In genomic region chr6:156685823-156686428, GRCh38 we compare ENCODE assay signal across 7 cellular contexts.
DNase-seq lines count a peak whose midpoint lies in the region; ATAC-seq and TF ChIP-seq lines count a peak whose summit lies in the region.

No MANE protein-coding gene starts in this region.

- intact Hi-C loops in left colon (cut with DNase I, micrococcal nuclease) = loop anchor here (5.0 to 10.0 kb wide), 4 partner anchors 89 to 339 kb away; partner anchors contain the start of gene ARID1B (in 2 of the 2)

- H3K27me3 ChIP-seq in HAP-1 (ENCODE audit: low read depth) = peaks cover 4% of the 10 kb centered on the region
- no peaks in the 10 kb centered on the region for H3K27me3 ChIP-seq in skeletal muscle tissue (ENCODE audit: control insufficient read depth in 3 of 3, insufficient read depth in 3 of 3, low read length in 3 of 3)

- peak overlapping the region; percentile 99 for H3K9ac ChIP-seq in SK-N-MC (ENCODE audit: insufficient read length)
- peak overlapping the region; percentile 88 to 94 (median 89) for H3K9ac ChIP-seq in skeletal muscle tissue (ENCODE audit: low read depth in 1 of 3, low read length in 3 of 3)

- no peaks in the 10 kb centered on the region for H3K36me3 ChIP-seq in HAP-1 (replicated peaks)
- no peaks in the 10 kb centered on the region for H3K36me3 ChIP-seq in SK-N-MC (ENCODE audit: insufficient read depth, low read length)
- H3K36me3 ChIP-seq in skeletal muscle tissue (ENCODE audit: control insufficient read depth in 3 of 3, insufficient read depth in 3 of 3, low read length in 3 of 3) = no peaks in the 10 kb centered on the region

- DNase-seq in HAP-1 (ENCODE audit: low spot score in 2 of 2) (no peak), SK-N-MC (ENCODE audit: low read depth, low spot score) (no peak), fibroblast of pulmonary artery (ENCODE audit: low read depth) (no peak), left colon (no peak), NCI-H82 (lab: John Stamatoyannopoulos, UW) (no peak)

- H3K27ac ChIP-seq in SK-N-MC (peak overlapping the region; percentile 99), skeletal muscle tissue (ENCODE audit: low read depth, low read length) (peak overlapping the region; percentile 99)

- H3K4me3 ChIP-seq in HAP-1 (peak overlapping the region; percentile 82), SK-N-MC (peak overlapping the region; percentile 98), fibroblast of pulmonary artery (replicated peaks; ENCODE audit: low read depth, low read length) (peak overlapping the region; percentile 69), skeletal muscle tissue (ENCODE audit: low read length in 3 of 3) (peak overlapping the region; percentile 74 to 87 (median 81))

- TF ChIP-seq CTCF in fibroblast of pulmonary artery (IDR thresholded peaks at IDR 0.05; ENCODE audit: low read length, missing control alignments) = no peak

- H3K9me3 ChIP-seq in HAP-1 (no peaks in the 10 kb centered on the region), SK-N-MC (ENCODE audit: low read depth, low read length) (no peaks in the 10 kb centered on the region), skeletal muscle tissue (ENCODE audit: control insufficient read depth in 3 of 3, low read length in 3 of 3) (no peaks in the 10 kb centered on the region)

- in situ Hi-C loops in HAP-1 (cut with MboI; ENCODE audit: low sequenced_read_pairs) = no loop called here

- H3K4me1 ChIP-seq in HAP-1 (peaks cover 8% of the 10 kb centered on the region; the same call in 1 of the 2 replicates), skeletal muscle tissue (ENCODE audit: control insufficient read depth in 3 of 3, insufficient read depth in 3 of 3, low read length in 3 of 3) (peaks cover 10 to 16% (median 15%) of the 10 kb centered on the region in 3 donors)

- ATAC-seq in HG02571 (IDR thresholded peaks at IDR 0.05; ENCODE audit: unreplicated experiment) (no peak), left colon (no peak)
